In the genomic region with DNA sequence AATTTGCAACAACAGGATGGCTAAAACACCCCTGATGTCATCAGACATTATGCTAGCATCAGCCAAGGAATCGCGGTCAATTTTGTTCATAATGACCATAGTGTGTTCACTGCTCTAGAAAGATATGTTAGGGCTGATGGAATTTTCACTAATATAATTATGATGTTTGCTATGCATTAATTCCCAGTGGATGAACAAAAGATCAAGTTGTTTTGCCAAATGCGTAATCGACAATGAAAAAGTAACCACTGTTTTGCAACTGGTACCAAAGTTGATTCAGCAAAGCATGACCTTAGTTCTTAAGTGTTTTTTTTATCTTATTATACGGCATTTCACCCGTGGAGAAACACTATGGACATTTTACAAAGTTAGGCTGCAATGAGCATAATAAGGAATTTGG, we compare ENCODE assay signal across 35 cellular contexts.
"Had no signal": no experiment of that assay in that cellular context is flagged by ENCODE, and none has a peak within 500 bp of the region (broad histone marks: within the 10 kb centered on the region; RNA-seq: fewer than 3 reads in every experiment).

No MANE protein-coding gene starts in this region.

- H3K27me3 Mint-ChIP-seq: activated B cell treated with CpG ODN at 0.5 μM for 24 hours; activated CD4-positive, alpha-beta memory T cell treated with anti-CD3 and anti-CD28 coated beads for 36 hours; central memory CD8-positive, alpha-beta T cell had no signal

- H3K36me3 ChIP-seq: ascending aorta, cardiac muscle cell had no signal

- DNase-seq: activated B cell treated with CpG ODN at 0.5 μM for 24 hours; activated CD4-positive, alpha-beta memory T cell treated with anti-CD3 and anti-CD28 coated beads for 36 hours; activated CD4-positive, alpha-beta T cell treated with anti-CD3 and anti-CD28 coated beads for 4 hours; activated CD4-positive, alpha-beta T cell treated with anti-CD3 and anti-CD28 coated beads, Interleukin-2, amount 10 ng/mL, durations not matched to agents 24 days and 14 days; activated CD4-positive, alpha-beta T cell treated with anti-CD3 and anti-CD28 coated beads, Interleukin-2, amount 50 U/mL, for 1 hour; activated CD4-positive, alpha-beta T cell treated with anti-CD3 and anti-CD28 coated beads, Interleukin-2, amount 50 U/mL, for 4 hours; activated CD4-positive, CD25-positive, alpha-beta regulatory T cell treated with anti-CD3 and anti-CD28 coated beads, Interleukin-2, amount 50 U/mL, for 72 hours; activated CD8-positive, alpha-beta memory T cell treated with anti-CD3 and anti-CD28 coated beads, Interleukin-2, amount 50 U/mL, for 4 hours; activated CD8-positive, alpha-beta T cell treated with anti-CD3 and anti-CD28 coated beads for 36 hours; activated effector memory CD4-positive, alpha-beta T cell treated with Interleukin-2 at 50 U/mL for 16 hours; activated gamma-delta T cell; activated naive CD4-positive, alpha-beta T cell treated with anti-CD3 and anti-CD28 coated beads, Interleukin-2, amount 10 ng/mL, durations not matched to agents 7 days and 5 days; activated naive CD4-positive, alpha-beta T cell treated with Interleukin-2 at 50 U/mL for 16 hours; activated naive CD8-positive, alpha-beta T cell treated with anti-CD3 and anti-CD28 coated beads, Interleukin-2, amount 10 ng/mL, durations not matched to agents 7 days and 5 days; activated naive CD8-positive, alpha-beta T cell treated with anti-CD3 and anti-CD28 coated beads, Interleukin-2, amount 50 U/mL, for 24 hours; activated T-cell treated with anti-CD3 and anti-CD28 coated beads for 4 hours; activated T-cell treated with anti-CD3 and anti-CD28 coated beads, Interleukin-2, amount 50 U/mL, for 1 hour; activated T-cell treated with anti-CD3 and anti-CD28 coated beads, Interleukin-2, amount 50 U/mL, for 4 hours; activated T-cell treated with anti-CD3 and anti-CD28 coated beads, Interleukin-2, amount 50 U/mL, for 72 hours; amygdala; anterior cingulate cortex; caudate nucleus; T-cell; T-helper 2 cell; T-helper 9 cell had no signal

- H3K36me3 Mint-ChIP-seq: activated CD4-positive, alpha-beta memory T cell treated with anti-CD3 and anti-CD28 coated beads for 36 hours; activated naive CD4-positive, alpha-beta T cell treated with anti-CD3 and anti-CD28 coated beads, Interleukin-2, amount 10 ng/mL, durations not matched to agents 7 days and 5 days; activated naive CD4-positive, alpha-beta T cell treated with anti-CD3 and anti-CD28 coated beads, Interleukin-2, amount 50 U/mL, for 24 hours; activated naive CD8-positive, alpha-beta T cell; activated naive CD8-positive, alpha-beta T cell treated with anti-CD3 and anti-CD28 coated beads, Interleukin-2, amount 10 ng/mL, durations not matched to agents 7 days and 5 days; brain; T-cell had no signal

- H3K27me3 ChIP-seq: ascending aorta, cardiac muscle cell had no signal

- H3K4me3 ChIP-seq: ascending aorta, cardiac muscle cell had no signal

- H3K4me1 ChIP-seq: ascending aorta had no signal

- H3K4me1 Mint-ChIP-seq: activated B cell treated with CpG ODN at 0.5 μM for 24 hours; activated CD4-positive, alpha-beta T cell treated with anti-CD3 and anti-CD28 coated beads, Interleukin-2, amount 10 ng/mL, durations not matched to agents 24 days and 14 days; activated naive CD4-positive, alpha-beta T cell treated with anti-CD3 and anti-CD28 coated beads, Interleukin-2, amount 10 ng/mL, durations not matched to agents 7 days and 5 days; activated naive CD4-positive, alpha-beta T cell treated with anti-CD3 and anti-CD28 coated beads, Interleukin-2, amount 50 U/mL, for 24 hours; activated naive CD8-positive, alpha-beta T cell treated with anti-CD3 and anti-CD28 coated beads, Interleukin-2, amount 10 ng/mL, durations not matched to agents 7 days and 5 days; activated naive CD8-positive, alpha-beta T cell treated with anti-CD3 and anti-CD28 coated beads, Interleukin-2, amount 50 U/mL, for 24 hours; brain; central memory CD8-positive, alpha-beta T cell; T-cell had no signal

- H3K4me3 Mint-ChIP-seq: activated B cell treated with CpG ODN at 0.5 μM for 24 hours; activated CD4-positive, alpha-beta memory T cell treated with anti-CD3 and anti-CD28 coated beads for 36 hours; activated CD4-positive, alpha-beta T cell treated with anti-CD3 and anti-CD28 coated beads, Interleukin-2, amount 10 ng/mL, durations not matched to agents 24 days and 14 days; activated CD8-positive, alpha-beta T cell treated with anti-CD3 and anti-CD28 coated beads for 36 hours; activated naive CD4-positive, alpha-beta T cell treated with anti-CD3 and anti-CD28 coated beads, Interleukin-2, amount 10 ng/mL, durations not matched to agents 7 days and 5 days; activated naive CD4-positive, alpha-beta T cell treated with anti-CD3 and anti-CD28 coated beads, Interleukin-2, amount 50 U/mL, for 24 hours; activated naive CD8-positive, alpha-beta T cell; activated naive CD8-positive, alpha-beta T cell treated with anti-CD3 and anti-CD28 coated beads, Interleukin-2, amount 10 ng/mL, durations not matched to agents 7 days and 5 days; activated naive CD8-positive, alpha-beta T cell treated with anti-CD3 and anti-CD28 coated beads, Interleukin-2, amount 50 U/mL, for 24 hours; activated T-cell treated with anti-CD3 and anti-CD28 coated beads, Interleukin-2, amount 50 U/mL, for 4 hours; activated T-cell treated with anti-CD3 and anti-CD28 coated beads, Interleukin-2, amount 50 U/mL, for 72 hours; brain; central memory CD8-positive, alpha-beta T cell; T-cell; T-helper 1 cell treated with Interleukin-12 subunit alpha and Interleukin-12 subunit beta and Interleukin-4 antibody, amounts not matched to agents 30 μg/mL and 1 μg/mL, for 36 hours; T-helper 2 cell treated with Interferon-gamma antibody and Interleukin-4, amounts not matched to agents 5 μg/mL and 100 μg/mL, for 36 hours had no signal

- H3K27ac ChIP-seq: ascending aorta, cardiac muscle cell, VCaP had no signal

- ATAC-seq: activated CD8-positive, alpha-beta T cell treated with anti-CD3 and anti-CD28 coated beads for 36 hours; activated naive CD8-positive, alpha-beta T cell treated with anti-CD3 and anti-CD28 coated beads, Interleukin-2, amount 50 U/mL, for 24 hours; activated T-cell treated with anti-CD3 and anti-CD28 coated beads, Interleukin-2, amount 50 U/mL, for 4 hours; activated T-cell treated with anti-CD3 and anti-CD28 coated beads, Interleukin-2, amount 50 U/mL, for 72 hours; T-cell had no signal

- H3K9me3 ChIP-seq: ascending aorta had no signal

- H3K27ac Mint-ChIP-seq: activated B cell treated with CpG ODN at 0.5 μM for 24 hours; activated CD4-positive, alpha-beta memory T cell treated with anti-CD3 and anti-CD28 coated beads for 36 hours; activated CD4-positive, alpha-beta T cell treated with anti-CD3 and anti-CD28 coated beads, Interleukin-2, amount 10 ng/mL, durations not matched to agents 24 days and 14 days; activated CD8-positive, alpha-beta T cell treated with anti-CD3 and anti-CD28 coated beads for 36 hours; activated naive CD4-positive, alpha-beta T cell treated with anti-CD3 and anti-CD28 coated beads, Interleukin-2, amount 10 ng/mL, durations not matched to agents 7 days and 5 days; activated naive CD4-positive, alpha-beta T cell treated with anti-CD3 and anti-CD28 coated beads, Interleukin-2, amount 50 U/mL, for 24 hours; activated naive CD8-positive, alpha-beta T cell; activated naive CD8-positive, alpha-beta T cell treated with anti-CD3 and anti-CD28 coated beads, Interleukin-2, amount 10 ng/mL, durations not matched to agents 7 days and 5 days; activated naive CD8-positive, alpha-beta T cell treated with anti-CD3 and anti-CD28 coated beads, Interleukin-2, amount 50 U/mL, for 24 hours; activated T-cell treated with anti-CD3 and anti-CD28 coated beads, Interleukin-2, amount 50 U/mL, for 72 hours; activated T-helper 2 cell treated with anti-CD3 and anti-CD28 coated beads, Interferon-gamma antibody, Interleukin-2, Interleukin-4, amounts not matched to agents 10 μg/mL and 5 μg/mL and 100 μg/mL, durations not matched to agents 14 hours and 24 hours and 36 hours; brain; T-cell; T-helper 1 cell treated with Interleukin-12 subunit alpha and Interleukin-12 subunit beta and Interleukin-4 antibody, amounts not matched to agents 30 μg/mL and 1 μg/mL, for 36 hours; T-helper 2 cell treated with Interferon-gamma antibody and Interleukin-4, amounts not matched to agents 5 μg/mL and 100 μg/mL, for 36 hours had no signal

- H3K9me3 Mint-ChIP-seq: activated CD4-positive, alpha-beta memory T cell treated with anti-CD3 and anti-CD28 coated beads for 36 hours; activated CD4-positive, alpha-beta T cell treated with anti-CD3 and anti-CD28 coated beads, Interleukin-2, amount 10 ng/mL, durations not matched to agents 24 days and 14 days; activated CD8-positive, alpha-beta T cell treated with anti-CD3 and anti-CD28 coated beads for 36 hours; activated naive CD4-positive, alpha-beta T cell treated with anti-CD3 and anti-CD28 coated beads, Interleukin-2, amount 10 ng/mL, durations not matched to agents 7 days and 5 days; activated naive CD4-positive, alpha-beta T cell treated with anti-CD3 and anti-CD28 coated beads, Interleukin-2, amount 50 U/mL, for 24 hours; activated naive CD8-positive, alpha-beta T cell treated with anti-CD3 and anti-CD28 coated beads, Interleukin-2, amount 50 U/mL, for 24 hours; activated T-cell treated with anti-CD3 and anti-CD28 coated beads, Interleukin-2, amount 50 U/mL, for 4 hours; activated T-helper 2 cell treated with anti-CD3 and anti-CD28 coated beads, Interferon-gamma antibody, Interleukin-2, Interleukin-4, amounts not matched to agents 10 μg/mL and 5 μg/mL and 100 μg/mL, durations not matched to agents 14 hours and 24 hours and 36 hours; central memory CD8-positive, alpha-beta T cell had no signal
